ENCODE assay signal across 1 cellular context in genomic region chr3:149453140-149453805, GRCh38.
TF ChIP-seq lines count a peak whose summit lies in the region.

No MANE protein-coding gene starts in this region.

TF ChIP-seq in IMR-90, 13 proteins besides CTCF, POLR2A, EP300 and RAD21:
- TF ChIP-seq FOS (IDR thresholded peaks at IDR 0.05; ENCODE audit: low read depth, low read length) (no peak), CEBPB (IDR thresholded peaks at IDR 0.05; ENCODE audit: low read depth, low read length) (peak; percentile 61)
